In genomic region chr2:2253139-2254016, GRCh38 we compare ENCODE assay signal across 22 cellular contexts.
DNase-seq lines count a peak whose midpoint lies in the region; ATAC-seq and TF ChIP-seq lines count a peak whose summit lies in the region.
"Had no signal": no experiment of that assay in that cellular context is flagged by ENCODE, and none has a peak within 500 bp of the region (broad histone marks: within the 10 kb centered on the region; RNA-seq: fewer than 3 reads in every experiment).

No MANE protein-coding gene starts in this region.

- H3K4me1 ChIP-seq in left ventricle myocardium inferior (no peaks in the 10 kb centered on the region), lung (ENCODE audit: control insufficient read depth in 2 of 2, insufficient read depth in 2 of 2, low read length in 2 of 2) (no peaks in the 10 kb centered on the region), Caco-2 (no peaks in the 10 kb centered on the region)
- H3K4me1 ChIP-seq: HAP-1, SJSA1 had no signal

- H3K9me3 ChIP-seq in left ventricle myocardium inferior (replicated peaks): peaks cover 16% of the 10 kb centered on the region
- peaks cover 9 to 14% of the 10 kb centered on the region in 2 donors for H3K9me3 ChIP-seq in lung (ENCODE audit: control insufficient read depth in 2 of 2, insufficient read depth in 1 of 2, low read length in 1 of 2)
- no peaks in the 10 kb centered on the region; the same call in 1 of the 2 replicates for H3K9me3 ChIP-seq in Caco-2
- H3K9me3 ChIP-seq: HAP-1 had no signal

- H3K27ac Mint-ChIP-seq in Caco-2 (ENCODE audit: unreplicated experiment): no peak overlapping the region
- no peak overlapping the region for H3K27ac Mint-ChIP-seq in activated CD8-positive, alpha-beta memory T cell treated with anti-CD3 and anti-CD28 coated beads, Interleukin-2, amount 10 ng/mL, durations not matched to agents 7 days and 5 days
- H3K27ac Mint-ChIP-seq: CD4-positive, alpha-beta T cell; HFFc6 had no signal

- WGBS in lung, 2 donors: 67 to 73% methylated on average over 23 of the region's 23 CpGs

- H3K36me3 ChIP-seq in left ventricle myocardium inferior (no peaks in the 10 kb centered on the region), lung (ENCODE audit: control insufficient read depth in 2 of 2, insufficient read depth in 2 of 2, low read length in 2 of 2) (no peaks in the 10 kb centered on the region), Caco-2 (ENCODE audit: control insufficient read depth, insufficient read depth, low read length) (no peaks in the 10 kb centered on the region)
- H3K36me3 ChIP-seq: HAP-1, SJSA1 had no signal

- H3K27me3 ChIP-seq in left ventricle myocardium inferior (ENCODE audit: low read depth) (peaks cover 16% of the 10 kb centered on the region), lung (ENCODE audit: control insufficient read depth, insufficient read depth) (no peaks in the 10 kb centered on the region), Caco-2 (replicated peaks; ENCODE audit: control insufficient read depth, insufficient read depth, low read length) (no peaks in the 10 kb centered on the region)

- no peaks in the 10 kb centered on the region for H3K36me3 Mint-ChIP-seq in Caco-2 (ENCODE audit: insufficient read depth, unreplicated experiment)
- H3K36me3 Mint-ChIP-seq in activated CD8-positive, alpha-beta memory T cell treated with anti-CD3 and anti-CD28 coated beads, Interleukin-2, amount 10 ng/mL, durations not matched to agents 7 days and 5 days: no peaks in the 10 kb centered on the region

- intact Hi-C loops in cardiac septum (cut with DNase I) (no loop called here), left ventricle myocardium inferior (cut with micrococcal nuclease) (no loop called here), Caco-2 (cut with micrococcal nuclease; ENCODE audit: unreplicated experiment) (no loop called here)

- POLR2A ChIA-PET in Caco-2 (lab: Charles Lee): no interaction called here

- peaks cover 10% of the 10 kb centered on the region for H3K9me3 Mint-ChIP-seq in Caco-2 (ENCODE audit: unreplicated experiment)
- H3K9me3 Mint-ChIP-seq in activated CD8-positive, alpha-beta memory T cell treated with anti-CD3 and anti-CD28 coated beads, Interleukin-2, amount 10 ng/mL, durations not matched to agents 7 days and 5 days (ENCODE audit: low read depth): peaks cover 9% of the 10 kb centered on the region

- no TSS peak for BruUV-seq in Caco-2 (replicated peaks; lab: Mats Ljungman, UMichigan)

- H3K4me1 Mint-ChIP-seq in Caco-2 (ENCODE audit: low read depth, unreplicated experiment): no peaks in the 10 kb centered on the region
- H3K4me1 Mint-ChIP-seq in activated CD8-positive, alpha-beta memory T cell treated with anti-CD3 and anti-CD28 coated beads, Interleukin-2, amount 10 ng/mL, durations not matched to agents 7 days and 5 days: no peaks in the 10 kb centered on the region

- H3K4me3 Mint-ChIP-seq in Caco-2 (ENCODE audit: unreplicated experiment): no peak overlapping the region
- H3K4me3 Mint-ChIP-seq in activated CD8-positive, alpha-beta memory T cell treated with anti-CD3 and anti-CD28 coated beads, Interleukin-2, amount 10 ng/mL, durations not matched to agents 7 days and 5 days: no peak overlapping the region
- H3K4me3 Mint-ChIP-seq: CD4-positive, alpha-beta T cell; HFFc6 had no signal

- ATAC-seq in lung (ENCODE audit: insufficient read depth, low FRiP score): no peak
- no peak for ATAC-seq in activated CD8-positive, alpha-beta memory T cell treated with anti-CD3 and anti-CD28 coated beads, Interleukin-2, amount 10 ng/mL, durations not matched to agents 7 days and 5 days

- CTCF ChIA-PET in Caco-2 (lab: Charles Lee): no interaction called here
- CTCF ChIA-PET in activated CD8-positive, alpha-beta memory T cell treated with anti-CD3 and anti-CD28 coated beads, Interleukin-2, amount 10 ng/mL, durations not matched to agents 7 days and 5 days (lab: Charles Lee): no interaction called here

- H3K27ac ChIP-seq in left ventricle myocardium inferior (replicated peaks): no peak overlapping the region
- no peak overlapping the region for H3K27ac ChIP-seq in lung (ENCODE audit: low read depth in 1 of 2, low read length in 1 of 2)
- H3K27ac ChIP-seq: GM23248, KMS-11, PC-9, SJSA1 had no signal

- H3K27me3 Mint-ChIP-seq in Caco-2 (ENCODE audit: insufficient read depth, unreplicated experiment): peaks cover 17% of the 10 kb centered on the region
- no peaks in the 10 kb centered on the region for H3K27me3 Mint-ChIP-seq in activated CD8-positive, alpha-beta memory T cell treated with anti-CD3 and anti-CD28 coated beads, Interleukin-2, amount 10 ng/mL, durations not matched to agents 7 days and 5 days

- DNase-seq in cardiac septum (ENCODE audit: low spot score) (peak; percentile 51), left ventricle myocardium inferior (no peak), NCI-H2227 treated with DMSO at 0.1 percent for 48 hours (lab: John Stamatoyannopoulos, UW) (peak; percentile 52), lung (ENCODE audit: low spot score) (peak; percentile 10), NCI-H2029 treated with DMSO at 0.1 percent for 48 hours (lab: John Stamatoyannopoulos, UW) (no peak), Caco-2 (no peak)
- DNase-seq in activated CD8-positive, alpha-beta memory T cell treated with anti-CD3 and anti-CD28 coated beads, Interleukin-2, amount 10 ng/mL, durations not matched to agents 7 days and 5 days: no peak
- DNase-seq: 8988T; CD4-positive, alpha-beta T cell; GM23248; HFFc6; NCI-H1417; NCI-H1694; NCI-H2081; NCI-H82; NK-92 treated with Interleukin-12 subunit alpha and Interleukin-12 subunit beta, amount 100 ng/mL, for 24 hours; PC-9; Right ventricle myocardium superior; RPMI8226 had no signal

- H3K4me3 ChIP-seq in left ventricle myocardium inferior: no peak overlapping the region
- H3K4me3 ChIP-seq in lung: no peak overlapping the region
- H3K4me3 ChIP-seq in Caco-2 (ENCODE audit: low read depth, low read length): no peak overlapping the region
- H3K4me3 ChIP-seq: GM23248, HAP-1, PC-9, SJSA1 had no signal

- TF ChIP-seq CTCF in left ventricle myocardium inferior (IDR thresholded peaks at IDR 0.05; ENCODE audit: borderline replicate concordance) (no peak), lung (IDR thresholded peaks at IDR 0.05; ENCODE audit: control extremely low read depth, extremely low read depth) (no peak), Caco-2 (IDR thresholded peaks at IDR 0.05; ENCODE audit: insufficient read depth in 1 of 2, low read depth in 1 of 2, low read length in 1 of 2, severe bottlenecking in 1 of 2, unreplicated experiment in 1 of 2) (no peak)

Comparison
In these comparisons a context has a peak if more than half of its experiments do, and no peak if none do; other contexts are left out.
1. DNase-seq: peak in cardiac septum (single experiment), NCI-H2227 treated with DMSO at 0.1 percent for 48 hours (single experiment) and lung (single experiment); none in left ventricle myocardium inferior (single experiment), NCI-H2029 treated with DMSO at 0.1 percent for 48 hours (single experiment), Caco-2 (0 of 2) and activated CD8-positive, alpha-beta memory T cell treated with anti-CD3 and anti-CD28 coated beads, Interleukin-2, amount 10 ng/mL, durations not matched to agents 7 days and 5 days (single experiment).